ENCODE assay signal across 11 cellular contexts in genomic region chr2:154698789-154699559, GRCh38. TPM values are rescaled to one million over a fixed set of nuclear protein-coding genes. Genes with fewer than 3 reads are reported as not detected.
DNase-seq lines count a peak whose midpoint lies in the region; ATAC-seq and TF ChIP-seq lines count a peak whose summit lies in the region.
"Had no signal": no experiment of that assay in that cellular context is flagged by ENCODE, and none has a peak within 500 bp of the region (broad histone marks: within the 10 kb centered on the region; RNA-seq: fewer than 3 reads in every experiment).

No MANE protein-coding gene starts in this region.

- H3K4me3 ChIP-seq in HUES6 (ENCODE audit: low read depth, low read length) (peak overlapping the region; percentile 73), sigmoid colon (peak overlapping the region in 3 of 4 donors; percentile 9 to 40 (median 11))

- H3K27ac ChIP-seq in HUES6 (ENCODE audit: low read depth, low read length) (no peak overlapping the region), sigmoid colon (no peak overlapping the region)
- H3K27ac ChIP-seq: RWPE1 had no signal

- TF ChIP-seq CTCF in sigmoid colon (IDR thresholded peaks at IDR 0.05), result no peak

- intact Hi-C loops in sigmoid colon (cut with DNase I), result no loop called here

- ATAC-seq in GM18519 (IDR thresholded peaks at IDR 0.05; ENCODE audit: low FRiP score, unreplicated experiment), result no peak
- ATAC-seq in GM21529 (IDR thresholded peaks at IDR 0.05; ENCODE audit: unreplicated experiment), result no peak

- peaks cover 7% of the 10 kb centered on the region for H3K4me1 ChIP-seq in HUES6 (ENCODE audit: control insufficient read depth, insufficient read depth, low read length)
- H3K4me1 ChIP-seq in sigmoid colon, result peaks cover 0 to 25% (median 19%) of the 10 kb centered on the region in 4 donors

- H3K36me3 ChIP-seq in HUES6 (ENCODE audit: control insufficient read depth, insufficient read depth, low read length) (no peaks in the 10 kb centered on the region), sigmoid colon (no peaks in the 10 kb centered on the region)

- no peak for TF ChIP-seq POLR2A in sigmoid colon (IDR thresholded peaks at IDR 0.05)

- no peaks in the 10 kb centered on the region for H3K9me3 ChIP-seq in HUES6 (ENCODE audit: control insufficient read depth, insufficient read depth, low read depth, low read length)
- no peaks in the 10 kb centered on the region for H3K9me3 ChIP-seq in sigmoid colon

- H3K27me3 ChIP-seq in HUES6 (ENCODE audit: control insufficient read depth, insufficient read depth, low read length), result peaks cover 46% of the 10 kb centered on the region
- peaks cover 15 to 35% (median 27%) of the 10 kb centered on the region in 3 donors for H3K27me3 ChIP-seq in sigmoid colon

- no peak for TF ChIP-seq EP300 in sigmoid colon (IDR thresholded peaks at IDR 0.05)

- 10 to 15% methylated on average over 52 of the region's 52 CpGs for WGBS in sigmoid colon, 2 donors

- no peak overlapping the region for H3K9ac ChIP-seq in HUES6 (ENCODE audit: low read length)

- DNase-seq in astrocyte of the hippocampus (ENCODE audit: low read depth, low spot score) (peak; percentile 16), left kidney (ENCODE audit: low read depth, low spot score) (peak; percentile 41), sigmoid colon (peak; percentile 63), MV-4-11 (lab: John Stamatoyannopoulos, UW) (no peak), NCI-H774 (lab: John Stamatoyannopoulos, UW) (no peak)
- DNase-seq: effector CD4-positive, alpha-beta T cell; stimulated activated CD4-positive, alpha-beta T cell treated with anti-CD3 and anti-CD28 coated beads, Interleukin-2, amount 100 ng/mL, for 24 hours had no signal

RNA-seq across cellular contexts. Expression of gene KCNJ3, which starts 0.5 kb away (rescaled TPM):
- under 1 TPM; under 0.01 to 0.28 (median 0.15) TPM for total RNA-seq in sigmoid colon
- polyA plus RNA-seq in sigmoid colon, result under 1 TPM; 0.15 to 0.60 (median 0.23) TPM

Comparison
In these comparisons a context has a peak if more than half of its experiments do, and no peak if none do; other contexts are left out.
1. DNase-seq: peak in astrocyte of the hippocampus (single experiment), left kidney (single experiment) and sigmoid colon (single experiment); none in MV-4-11 (single experiment) and NCI-H774 (single experiment).